ENCODE assay signal across 1 cellular context in genomic region chr19:40362160-40362559, GRCh38.
TF ChIP-seq lines count a peak whose summit lies in the region.

No MANE protein-coding gene starts in this region.

TF ChIP-seq in endothelial cell of umbilical vein, 7 proteins besides CTCF, POLR2A, EP300 and RAD21:
- TF ChIP-seq MAX (IDR thresholded peaks at IDR 0.05; ENCODE audit: insufficient read depth, insufficient read length) (no peak), EZH2 (IDR thresholded peaks at IDR 0.05; ENCODE audit: borderline replicate concordance, low read depth, low read length, severe bottlenecking) (no peak), GATA2 (IDR thresholded peaks at IDR 0.05; ENCODE audit: insufficient read depth, insufficient read length, low read depth, low read length) (no peak), FOS (IDR thresholded peaks at IDR 0.05; ENCODE audit: borderline replicate concordance, insufficient read depth, low read length) (no peak), POLR2AphosphoS5 (IDR thresholded peaks at IDR 0.05; ENCODE audit: insufficient read depth, low read depth, low read length) (no peak), JUN (IDR thresholded peaks at IDR 0.05; ENCODE audit: borderline replicate concordance, insufficient read depth, insufficient read length, low read depth) (no peak), MYC (IDR thresholded peaks at IDR 0.05; ENCODE audit: low read depth, low read length) (no peak)
